8 cellular contexts compared by ENCODE assay signal in the genomic region with DNA sequence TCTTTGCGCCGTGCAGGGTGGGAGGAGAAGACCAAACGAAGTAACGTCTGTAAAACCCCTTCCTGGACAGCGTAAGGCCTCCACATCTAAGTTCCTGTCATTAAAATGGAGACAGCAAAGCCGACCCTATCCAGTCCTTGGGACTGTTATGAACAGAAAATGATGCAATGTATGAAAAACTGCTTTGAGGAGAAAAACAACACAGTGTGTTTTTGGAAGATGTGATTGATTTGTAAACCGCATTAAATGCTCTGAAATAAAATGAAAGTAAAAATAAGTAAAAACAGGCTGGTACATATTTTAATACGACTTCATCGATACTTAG. TPM values are rescaled to one million over a fixed set of nuclear protein-coding genes. Genes with fewer than 3 reads are reported as not detected.
DNase-seq lines count a peak whose midpoint lies in the region; ATAC-seq and TF ChIP-seq lines count a peak whose summit lies in the region.

No MANE protein-coding gene starts in this region.

- no peak for TF ChIP-seq CTCF in left lung (IDR thresholded peaks at IDR 0.05)
- TF ChIP-seq CTCF in transverse colon (IDR thresholded peaks at IDR 0.05), result no peak

- peaks cover 48% of the 10 kb centered on the region for H3K4me1 Mint-ChIP-seq in activated naive CD4-positive, alpha-beta T cell treated with anti-CD3 and anti-CD28 coated beads, Interleukin-2, amount 10 ng/mL, durations not matched to agents 7 days and 5 days
- peaks cover 39% of the 10 kb centered on the region for H3K4me1 Mint-ChIP-seq in activated CD8-positive, alpha-beta T cell treated with anti-CD3 and anti-CD28 coated beads, Interleukin-2, amount 10 ng/mL, durations not matched to agents 7 days and 5 days (ENCODE audit: low read depth)

- H3K36me3 Mint-ChIP-seq in activated naive CD4-positive, alpha-beta T cell treated with anti-CD3 and anti-CD28 coated beads, Interleukin-2, amount 10 ng/mL, durations not matched to agents 7 days and 5 days, result peaks cover 5% of the 10 kb centered on the region
- H3K36me3 Mint-ChIP-seq in activated CD8-positive, alpha-beta T cell treated with anti-CD3 and anti-CD28 coated beads, Interleukin-2, amount 10 ng/mL, durations not matched to agents 7 days and 5 days (ENCODE audit: low read depth), result peaks cover 13% of the 10 kb centered on the region

- peak overlapping the region; percentile 95 to 99 for H3K4me3 ChIP-seq in left lung
- peak overlapping the region; percentile 37 to 97 (median 80) for H3K4me3 ChIP-seq in transverse colon

- H3K27me3 ChIP-seq in left lung, result peaks cover 0 to 16% of the 10 kb centered on the region in 2 donors
- peaks cover 4% of the 10 kb centered on the region for H3K27me3 ChIP-seq in transverse colon

- CTCF ChIA-PET in activated naive CD4-positive, alpha-beta T cell treated with anti-CD3 and anti-CD28 coated beads, Interleukin-2, amount 10 ng/mL, durations not matched to agents 7 days and 5 days (lab: Charles Lee), result no interaction called here
- CTCF ChIA-PET in activated CD8-positive, alpha-beta T cell treated with anti-CD3 and anti-CD28 coated beads, Interleukin-2, amount 10 ng/mL, durations not matched to agents 7 days and 5 days (lab: Charles Lee), result interaction anchor here (1.7 to 4.1 kb wide), 2 partner anchors 9 to 208 kb away, joined by 13 to 26 read pairs; no protein-coding TSS in a partner anchor

- H3K4me1 ChIP-seq in left lung (peaks cover 11 to 20% of the 10 kb centered on the region in 2 donors), transverse colon (peaks cover 0 to 21% (median 14%) of the 10 kb centered on the region in 4 donors)

- peak overlapping the region; percentile 85 for H3K27ac Mint-ChIP-seq in activated naive CD4-positive, alpha-beta T cell treated with anti-CD3 and anti-CD28 coated beads, Interleukin-2, amount 10 ng/mL, durations not matched to agents 7 days and 5 days
- H3K27ac Mint-ChIP-seq in activated CD8-positive, alpha-beta T cell treated with anti-CD3 and anti-CD28 coated beads, Interleukin-2, amount 10 ng/mL, durations not matched to agents 7 days and 5 days, result peak overlapping the region; percentile 82

- peak overlapping the region; percentile 83 for H3K4me3 Mint-ChIP-seq in activated naive CD4-positive, alpha-beta T cell treated with anti-CD3 and anti-CD28 coated beads, Interleukin-2, amount 10 ng/mL, durations not matched to agents 7 days and 5 days
- H3K4me3 Mint-ChIP-seq in activated CD8-positive, alpha-beta T cell treated with anti-CD3 and anti-CD28 coated beads, Interleukin-2, amount 10 ng/mL, durations not matched to agents 7 days and 5 days, result peak overlapping the region; percentile 81

- TF ChIP-seq POLR2A in transverse colon (IDR thresholded peaks at IDR 0.05), result no peak
- no peak for TF ChIP-seq POLR2A in erythroblast (IDR thresholded peaks at IDR 0.05; ENCODE audit: low read length)

- TF ChIP-seq EP300 in transverse colon (IDR thresholded peaks at IDR 0.05; ENCODE audit: low read depth), result no peak

- no peaks in the 10 kb centered on the region for H3K36me3 ChIP-seq in left lung
- no peaks in the 10 kb centered on the region for H3K36me3 ChIP-seq in transverse colon

- no peak for DNase-seq in activated naive CD4-positive, alpha-beta T cell treated with anti-CD3 and anti-CD28 coated beads, Interleukin-2, amount 10 ng/mL, durations not matched to agents 7 days and 5 days
- DNase-seq in activated naive CD4-positive, alpha-beta T cell (lab: John Stamatoyannopoulos, UW), result no peak
- DNase-seq in activated CD8-positive, alpha-beta T cell treated with anti-CD3 and anti-CD28 coated beads, Interleukin-2, amount 10 ng/mL, durations not matched to agents 7 days and 5 days, result no peak
- DNase-seq in left lung (no peak), transverse colon (no peak), erythroblast (lab: John Stamatoyannopoulos, UW) (no peak), DMS 273 (lab: John Stamatoyannopoulos, UW; ENCODE audit: unreplicated experiment) (no peak)

- 48 to 65% methylated on average over 4 to 9 of the region's 9 CpGs for WGBS in transverse colon (ENCODE audit: low coverage in 1 of 2), 2 donors

- intact Hi-C loops in left lung (cut with DNase I), result no loop called here
- intact Hi-C loops in transverse colon (cut with DNase I; ENCODE audit: low total_unique reads), result no loop called here

- H3K27me3 Mint-ChIP-seq in activated naive CD4-positive, alpha-beta T cell treated with anti-CD3 and anti-CD28 coated beads, Interleukin-2, amount 10 ng/mL, durations not matched to agents 7 days and 5 days, result peaks cover 23% of the 10 kb centered on the region
- H3K27me3 Mint-ChIP-seq in activated CD8-positive, alpha-beta T cell treated with anti-CD3 and anti-CD28 coated beads, Interleukin-2, amount 10 ng/mL, durations not matched to agents 7 days and 5 days (ENCODE audit: low read depth), result peaks cover 8% of the 10 kb centered on the region

- POLR2A ChIA-PET in activated CD8-positive, alpha-beta T cell treated with anti-CD3 and anti-CD28 coated beads, Interleukin-2, amount 10 ng/mL, durations not matched to agents 7 days and 5 days (lab: Charles Lee), result interaction anchor here (1.0 kb wide), 1 partner anchor 12 kb away, joined by 3 read pairs; no protein-coding TSS in a partner anchor

- H3K9me3 Mint-ChIP-seq in activated naive CD4-positive, alpha-beta T cell treated with anti-CD3 and anti-CD28 coated beads, Interleukin-2, amount 10 ng/mL, durations not matched to agents 7 days and 5 days, result peaks cover 1% of the 10 kb centered on the region
- no peaks in the 10 kb centered on the region for H3K9me3 Mint-ChIP-seq in activated CD8-positive, alpha-beta T cell treated with anti-CD3 and anti-CD28 coated beads, Interleukin-2, amount 10 ng/mL, durations not matched to agents 7 days and 5 days (ENCODE audit: insufficient read depth)

- in situ Hi-C loops in transverse colon (cut with MboI; ENCODE audit: low pct_ligation_motif_present in 1 of 4, low pct_unique_long_range_greater_than_20kb in 1 of 4, low sequenced_read_pairs in 3 of 4), result no loop called here

- H3K9me3 ChIP-seq in left lung (no peaks in the 10 kb centered on the region), transverse colon (no peaks in the 10 kb centered on the region)

- H3K27ac ChIP-seq in left lung (peak overlapping the region; percentile 82 to 85), transverse colon (peak overlapping the region; percentile 85 to 93 (median 88))

- ATAC-seq in activated CD8-positive, alpha-beta T cell treated with anti-CD3 and anti-CD28 coated beads, Interleukin-2, amount 10 ng/mL, durations not matched to agents 7 days and 5 days, result no peak
- ATAC-seq in left lung (no peak), HG02759 (IDR thresholded peaks at IDR 0.05; ENCODE audit: unreplicated experiment) (no peak)

RNA-seq across cellular contexts. Expression of a gene that starts 0.8 kb away (rescaled TPM):
- 10 to 100 TPM; 17.4 to 19.4 TPM for total RNA-seq in activated CD8-positive, alpha-beta T cell treated with anti-CD3 and anti-CD28 coated beads, Interleukin-2, amount 10 ng/mL, durations not matched to agents 7 days and 5 days
- total RNA-seq in left lung (10 to 100 TPM; 13.7 to 15.7 TPM), transverse colon (1 to 10 TPM; 6.4 to 8.7 (median 7.3) TPM)

RNA-seq across cellular contexts. Expression of a gene that starts 18.9 kb away (rescaled TPM):
- 1 to 10 TPM; 3.0 to 3.5 TPM for total RNA-seq in activated CD8-positive, alpha-beta T cell treated with anti-CD3 and anti-CD28 coated beads, Interleukin-2, amount 10 ng/mL, durations not matched to agents 7 days and 5 days
- total RNA-seq in left lung (10 to 100 TPM; 21.8 to 29.8 TPM), transverse colon (10 to 100 TPM in 3 of 4 donors, 1 to 10 TPM in 1; 8.6 to 44.1 (median 33.8) TPM)
